In genomic region chr9:4084440-4084818, GRCh38 we compare ENCODE assay signal across 15 cellular contexts.
DNase-seq lines count a peak whose midpoint lies in the region; ATAC-seq and TF ChIP-seq lines count a peak whose summit lies in the region.
"Had no signal": no experiment of that assay in that cellular context is flagged by ENCODE, and none has a peak within 500 bp of the region (broad histone marks: within the 10 kb centered on the region; RNA-seq: fewer than 3 reads in every experiment).

No MANE protein-coding gene starts in this region.

- TF ChIP-seq EP300 in stomach (IDR thresholded peaks at IDR 0.05), result peak; percentile 63

- WGBS in stomach, 5 donors, result 13 to 35% (median 18%) methylated on average over 13 of the region's 13 CpGs

- no peaks in the 10 kb centered on the region for H3K79me2 ChIP-seq in fibroblast of lung (ENCODE audit: control insufficient read depth, insufficient read depth, low read length)

- H3K27ac ChIP-seq in fibroblast of lung (ENCODE audit: insufficient read depth, low read length) (peak overlapping the region; percentile 84), stomach (peak overlapping the region; percentile 59 to 80 (median 70))
- H3K27ac ChIP-seq: C4-2B had no signal

- TF ChIP-seq CTCF in fibroblast of lung (conservative IDR thresholded peaks at IDR 0.05 in 1 of 2, IDR thresholded peaks at IDR 0.05 in 1 of 2; ENCODE audit: low read depth in 1 of 2, low read length in 2 of 2), result no peak
- no peak for TF ChIP-seq CTCF in stomach (IDR thresholded peaks at IDR 0.05)

- intact Hi-C loops in stomach (cut with DNase I; ENCODE audit: low total_unique reads), result no loop called here

- H4K20me1 ChIP-seq in fibroblast of lung (ENCODE audit: control insufficient read depth, extremely low read depth, insufficient read depth, low read length), result no peaks in the 10 kb centered on the region

- no peak for TF ChIP-seq POLR2A in stomach (IDR thresholded peaks at IDR 0.05)

- H3K4me1 ChIP-seq in fibroblast of lung (ENCODE audit: control insufficient read depth, extremely low read depth, insufficient read depth, low read length) (peaks cover 26% of the 10 kb centered on the region), stomach (peaks cover 3 to 52% (median 25%) of the 10 kb centered on the region in 4 donors)

- peak overlapping the region; percentile 50 for H3K9ac ChIP-seq in fibroblast of lung (ENCODE audit: insufficient read depth, low read length)

- H3K27me3 ChIP-seq in fibroblast of lung (ENCODE audit: control insufficient read depth, insufficient read depth, low read length), result no peaks in the 10 kb centered on the region
- H3K27me3 ChIP-seq in stomach, result no peaks in the 10 kb centered on the region

- DNase-seq in RPMI7951 (ENCODE audit: low read depth), result peak; percentile 24
- peak; percentile 58 to 95 for DNase-seq in fibroblast of lung (ENCODE audit: low read depth in 2 of 2)
- DNase-seq in medulla oblongata (ENCODE audit: extremely low spot score), result peak; percentile 64
- no peak for DNase-seq in stomach
- no peak for DNase-seq in activated CD4-positive, alpha-beta T cell treated with anti-CD3 and anti-CD28 coated beads for 48 hours
- no peak for DNase-seq in GDM1 (lab: John Stamatoyannopoulos, UW)
- no peak for DNase-seq in NCI-H187 (lab: John Stamatoyannopoulos, UW)
- DNase-seq: activated CD4-positive, alpha-beta T cell treated with anti-CD3 and anti-CD28 coated beads, Interleukin-2, amount 50 U/mL, for 4 hours; central memory CD4-positive, alpha-beta T cell; islet precursor cell; NCI-H2171; stimulated activated CD4-positive, alpha-beta T cell treated with anti-CD3 and anti-CD28 coated beads, Interleukin-2, amount 100 ng/mL, for 48 hours; stimulated activated naive B cell treated with anti-CD40 and anti-IgM and Interleukin-4, amounts not matched to agents 10 μg/mL and 1 μg/mL and 100 μg/mL, for 72 hours had no signal

- H3K4me3 ChIP-seq in fibroblast of lung (replicated peaks in 1 of 4; ENCODE audit: control extremely low read depth in 1 of 4, insufficient read depth in 1 of 4, low read depth in 3 of 4, low read length in 4 of 4) (peak overlapping the region in 2 of 4 experiments; percentile 25 to 31), stomach (peak overlapping the region in 1 of 4 donors; percentile 18)

- ATAC-seq in GM19455 (IDR thresholded peaks at IDR 0.05; ENCODE audit: unreplicated experiment), result no peak
- ATAC-seq: stimulated activated naive B cell treated with anti-CD40 and anti-IgM and Interleukin-4, amounts not matched to agents 10 μg/mL and 1 μg/mL and 100 μg/mL, for 72 hours had no signal

- H3K9me3 ChIP-seq in fibroblast of lung (ENCODE audit: control insufficient read depth, insufficient read depth, low read depth, low read length), result no peaks in the 10 kb centered on the region
- H3K9me3 ChIP-seq in stomach, result no peaks in the 10 kb centered on the region

- peak overlapping the region; percentile 86 for H3K4me2 ChIP-seq in fibroblast of lung (ENCODE audit: extremely low read depth, insufficient read depth, low read length)

- H3K36me3 ChIP-seq in fibroblast of lung (ENCODE audit: control insufficient read depth, insufficient read depth, low read length), result no peaks in the 10 kb centered on the region
- H3K36me3 ChIP-seq in stomach, result no peaks in the 10 kb centered on the region

- H2AFZ ChIP-seq in fibroblast of lung (ENCODE audit: low read length), result peak overlapping the region; percentile 57

Comparison
In these comparisons a context has a peak if more than half of its experiments do, and no peak if none do; other contexts are left out.
1. DNase-seq: peak in RPMI7951 (single experiment), fibroblast of lung (2 of 2) and medulla oblongata (single experiment); none in stomach (single experiment), activated CD4-positive, alpha-beta T cell treated with anti-CD3 and anti-CD28 coated beads for 48 hours (single experiment), GDM1 (single experiment) and NCI-H187 (0 of 2).